Comparison of ENCODE assay signal across 9 cellular contexts in the genomic region with DNA sequence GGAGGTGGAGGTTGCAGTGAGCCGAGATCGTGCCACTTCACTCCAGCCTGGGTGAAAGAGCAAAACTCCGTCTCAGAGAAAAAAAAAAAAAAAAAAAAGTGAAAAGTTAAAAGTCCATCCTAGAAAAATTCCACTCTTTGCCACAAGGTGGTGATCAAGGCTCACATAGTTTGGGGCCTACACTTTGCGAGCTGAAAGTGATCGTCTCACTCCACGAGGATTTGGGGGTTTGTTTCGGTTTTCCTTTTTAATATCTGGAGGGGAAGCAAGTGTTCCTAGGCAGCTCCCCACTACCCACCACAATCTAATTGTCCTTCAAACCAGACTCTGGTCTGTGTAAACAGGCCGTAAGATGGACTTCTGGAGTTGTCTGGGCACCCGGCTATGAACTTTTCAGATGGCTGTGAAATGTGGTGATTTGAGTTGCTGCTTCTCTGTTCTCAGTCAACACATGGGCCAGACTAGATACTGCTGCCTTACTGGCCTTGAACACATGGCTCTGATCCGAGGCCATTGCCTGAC. TPM values are rescaled to one million over a fixed set of nuclear protein-coding genes. Genes with fewer than 3 reads are reported as not detected.
A peak's percentile ranks its signal among the peaks of the same experiment; 100 is the strongest.
DNase-seq lines count a peak whose midpoint lies in the region; ATAC-seq and TF ChIP-seq lines count a peak whose summit lies in the region.
"Had no signal": no experiment of that assay in that cellular context is flagged by ENCODE, and none has a peak within 500 bp of the region (broad histone marks: within the 10 kb centered on the region; RNA-seq: fewer than 3 reads in every experiment).

No MANE protein-coding gene starts in this region.

- peak; percentile 77 for DNase-seq in ACHN
- DNase-seq in NCI-H1105 (lab: John Stamatoyannopoulos, UW), result peak; percentile 24
- DNase-seq in activated CD4-positive, alpha-beta T cell treated with anti-CD3 and anti-CD28 coated beads for 36 hours, result peak; percentile 55
- peak; percentile 51 for DNase-seq in effector CD4-positive, alpha-beta T cell
- DNase-seq in medulla oblongata (ENCODE audit: extremely low spot score), result peak; percentile 85
- peak; percentile 47 for DNase-seq in stimulated activated naive CD8-positive, alpha-beta T cell treated with anti-CD3 and anti-CD28 coated beads, Interleukin-15, Interleukin-2, amounts not matched to agents 100 U/mL and 50 U/mL, for 24 hours

- no peaks in the 10 kb centered on the region for H3K36me3 Mint-ChIP-seq in activated CD4-positive, alpha-beta T cell treated with anti-CD3 and anti-CD28 coated beads for 36 hours (ENCODE audit: low read depth)

- no peak overlapping the region for H3K4me3 ChIP-seq in GM12875 (ENCODE audit: low read depth, low read length)

- no peaks in the 10 kb centered on the region for H3K9me3 Mint-ChIP-seq in activated CD4-positive, alpha-beta T cell treated with anti-CD3 and anti-CD28 coated beads for 36 hours (ENCODE audit: low read depth)

- intact Hi-C loops in activated CD4-positive, alpha-beta T cell treated with anti-CD3 and anti-CD28 coated beads for 36 hours (cut with DNase I, micrococcal nuclease), result loop anchor here (1.0 to 5.0 kb wide), 4 partner anchors 153 to 459 kb away; partner anchors contain the start of gene NANOS1 (in 1 of the 2)

- H3K27ac Mint-ChIP-seq in activated CD4-positive, alpha-beta T cell treated with anti-CD3 and anti-CD28 coated beads for 36 hours, result no peak overlapping the region

- TF ChIP-seq CTCF in GM12875 (IDR thresholded peaks at IDR 0.05; ENCODE audit: borderline replicate concordance, insufficient read depth, low read depth, low read length), result peak; percentile 49

- POLR2A ChIA-PET in activated CD4-positive, alpha-beta T cell treated with anti-CD3 and anti-CD28 coated beads for 36 hours (lab: Charles Lee), result no interaction called here

- peaks cover 4% of the 10 kb centered on the region for H3K4me1 Mint-ChIP-seq in activated CD4-positive, alpha-beta T cell treated with anti-CD3 and anti-CD28 coated beads for 36 hours

- H3K4me3 Mint-ChIP-seq in activated CD4-positive, alpha-beta T cell treated with anti-CD3 and anti-CD28 coated beads for 36 hours, result no peak overlapping the region

- CTCF ChIA-PET in activated CD4-positive, alpha-beta T cell treated with anti-CD3 and anti-CD28 coated beads for 36 hours (lab: Charles Lee), result interaction anchor here (0.6 to 5.1 kb wide), 26 partner anchors 9 to 994 kb away, joined by 3 to 81 read pairs (median 4); no protein-coding TSS in a partner anchor

- peak; percentile 73 for ATAC-seq in activated CD4-positive, alpha-beta T cell treated with anti-CD3 and anti-CD28 coated beads for 36 hours
- ATAC-seq in stimulated activated naive CD8-positive, alpha-beta T cell treated with anti-CD3 and anti-CD28 coated beads, Interleukin-15, Interleukin-2, amounts not matched to agents 100 U/mL and 50 U/mL, for 24 hours, result peak; percentile 29
- no peak for ATAC-seq in GM18520 (IDR thresholded peaks at IDR 0.05; ENCODE audit: unreplicated experiment)

- H3K27me3 Mint-ChIP-seq in activated CD4-positive, alpha-beta T cell treated with anti-CD3 and anti-CD28 coated beads for 36 hours, result no peaks in the 10 kb centered on the region

- in situ Hi-C loops in ACHN (cut with HindIII; ENCODE audit: low pct_ligation_motif_present, low pct_unique_long_range_greater_than_20kb, low sequenced_read_pairs), result no loop called here

RNA-seq across cellular contexts. Expression of gene PRLHR, which starts 27.1 kb away (rescaled TPM):
- total RNA-seq in activated CD4-positive, alpha-beta T cell treated with anti-CD3 and anti-CD28 coated beads for 36 hours, result not detected
- total RNA-seq: skeletal muscle tissue had no signal

Comparison
In these comparisons a context has a peak if more than half of its experiments do, and no peak if none do; other contexts are left out.
1. DNase-seq: peak in every context shown above with its lines; median percentile 85 in medulla oblongata; 77 in ACHN; 55 in activated CD4-positive, alpha-beta T cell treated with anti-CD3 and anti-CD28 coated beads for 36 hours; 51 in effector CD4-positive, alpha-beta T cell; 47 in stimulated activated naive CD8-positive, alpha-beta T cell treated with anti-CD3 and anti-CD28 coated beads, Interleukin-15, Interleukin-2, amounts not matched to agents 100 U/mL and 50 U/mL, for 24 hours; 24 in NCI-H1105.